In genomic region chr14:23727566-23728335, GRCh38 we compare ENCODE assay signal across 9 cellular contexts.
A peak's percentile ranks its signal among the peaks of the same experiment; 100 is the strongest.
DNase-seq lines count a peak whose midpoint lies in the region; ATAC-seq and TF ChIP-seq lines count a peak whose summit lies in the region.
"Had no signal": no experiment of that assay in that cellular context is flagged by ENCODE, and none has a peak within 500 bp of the region (broad histone marks: within the 10 kb centered on the region; RNA-seq: fewer than 3 reads in every experiment).

No MANE protein-coding gene starts in this region.

- DNase-seq in GM03348 (ENCODE audit: low spot score) (peak; percentile 79), iPS DF 19.7 (ENCODE audit: low read depth, low spot score) (peak; percentile 25), T-cell (no peak), GF-D8 (lab: John Stamatoyannopoulos, UW) (no peak)
- DNase-seq: activated B cell treated with CpG ODN at 0.5 μM for 24 hours had no signal

- no peak overlapping the region for H3K27ac Mint-ChIP-seq in T-cell
- H3K27ac Mint-ChIP-seq: activated B cell treated with CpG ODN at 0.5 μM for 24 hours had no signal

- no peak overlapping the region for H3K4me3 Mint-ChIP-seq in T-cell
- H3K4me3 Mint-ChIP-seq: activated B cell treated with CpG ODN at 0.5 μM for 24 hours had no signal

- TF ChIP-seq CTCF in VCaP (conservative IDR thresholded peaks at IDR 0.05), result peak; percentile 57

- no peak for TF ChIP-seq EP300 in Ishikawa (IDR thresholded peaks at IDR 0.05; ENCODE audit: borderline replicate concordance)

- H3K27me3 Mint-ChIP-seq in T-cell, result peaks cover 10 to 11% of the 10 kb centered on the region in 2 donors
- H3K27me3 Mint-ChIP-seq: activated B cell treated with CpG ODN at 0.5 μM for 24 hours had no signal

- POLR2A ChIA-PET in T-cell (lab: Charles Lee), result no interaction called here

- CTCF ChIA-PET in T-cell (lab: Charles Lee), result no interaction called here

- no peaks in the 10 kb centered on the region for H3K9me3 Mint-ChIP-seq in T-cell
- H3K9me3 Mint-ChIP-seq: activated B cell treated with CpG ODN at 0.5 μM for 24 hours had no signal

- peak; percentile 74 for TF ChIP-seq RAD21 in Ishikawa (IDR thresholded peaks at IDR 0.05; ENCODE audit: low read depth)

- no peaks in the 10 kb centered on the region for H3K4me1 Mint-ChIP-seq in T-cell
- H3K4me1 Mint-ChIP-seq: activated B cell treated with CpG ODN at 0.5 μM for 24 hours had no signal

- no peaks in the 10 kb centered on the region for H3K36me3 Mint-ChIP-seq in T-cell

- H3K27ac ChIP-seq in VCaP, result no peak overlapping the region

- ATAC-seq in T-cell (replicated peaks in 1 of 4) (no peak), GM21786 (IDR thresholded peaks at IDR 0.05; ENCODE audit: unreplicated experiment) (no peak), HG02610 (IDR thresholded peaks at IDR 0.05; ENCODE audit: unreplicated experiment) (no peak)

TF ChIP-seq in Ishikawa, 13 proteins besides CTCF, POLR2A, EP300 and RAD21:
- no peak for TF ChIP-seq YY1 (IDR thresholded peaks at IDR 0.05; ENCODE audit: low read depth)
- no peak for TF ChIP-seq FOXM1 (IDR thresholded peaks at IDR 0.05; ENCODE audit: borderline replicate concordance, low read depth)
- no peak for TF ChIP-seq EGR1 (IDR thresholded peaks at IDR 0.05)
- no peak for TF ChIP-seq MAX (IDR thresholded peaks at IDR 0.05)
- TF ChIP-seq REST (IDR thresholded peaks at IDR 0.05; ENCODE audit: low read depth), result no peak
- no peak for TF ChIP-seq CREB1 (IDR thresholded peaks at IDR 0.05; ENCODE audit: low read depth)
- no peak for TF ChIP-seq TCF12 (IDR thresholded peaks at IDR 0.05; ENCODE audit: low read depth)
- no peak for TF ChIP-seq USF1 (IDR thresholded peaks at IDR 0.05)
- TF ChIP-seq ZBTB7A (IDR thresholded peaks at IDR 0.05; ENCODE audit: low read depth), result no peak
- TF ChIP-seq TAF1 (IDR thresholded peaks at IDR 0.05; ENCODE audit: low read depth), result no peak
- no peak for TF ChIP-seq TEAD4 (IDR thresholded peaks at IDR 0.05)
- no peak for TF ChIP-seq CEBPB (IDR thresholded peaks at IDR 0.05)
- no peak for TF ChIP-seq NFIC (IDR thresholded peaks at IDR 0.05)

Comparison
In these comparisons a context has a peak if more than half of its experiments do, and no peak if none do; other contexts are left out.
1. DNase-seq: peak in GM03348 (single experiment) and iPS DF 19.7 (single experiment); none in T-cell (0 of 34) and GF-D8 (single experiment).